23 cellular contexts compared by ENCODE assay signal in genomic region chr3:191324936-191325335, GRCh38. TPM values are rescaled to one million over a fixed set of nuclear protein-coding genes. Genes with fewer than 3 reads are reported as not detected.
A peak's percentile ranks its signal among the peaks of the same experiment; 100 is the strongest.
DNase-seq lines count a peak whose midpoint lies in the region; ATAC-seq and TF ChIP-seq lines count a peak whose summit lies in the region.
"Had no signal": no experiment of that assay in that cellular context is flagged by ENCODE, and none has a peak within 500 bp of the region (broad histone marks: within the 10 kb centered on the region; RNA-seq: fewer than 3 reads in every experiment).

No MANE protein-coding gene starts in this region.

- H3K4me3 Mint-ChIP-seq in HFFc6 = no peak overlapping the region
- H3K4me3 Mint-ChIP-seq: CD14-positive monocyte; CD4-positive, alpha-beta T cell; CD8-positive, alpha-beta memory T cell had no signal

- H3K27ac Mint-ChIP-seq in HFFc6 = 0 out of 2 replicates have a peak overlapping the region, but pooled peaks have one; percentile 16
- H3K27ac Mint-ChIP-seq: CD14-positive monocyte; CD4-positive, alpha-beta T cell; CD8-positive, alpha-beta memory T cell had no signal

- no peak for ATAC-seq in HG03045 (IDR thresholded peaks at IDR 0.05; ENCODE audit: unreplicated experiment)
- ATAC-seq: A549, GM12878, HCT116 had no signal

- H3K4me3 ChIP-seq in choroid plexus epithelial cell (ENCODE audit: low read depth, low read length) = no peak overlapping the region
- H3K4me3 ChIP-seq: A549; BLaER1 treated with 17β-estradiol and CSF1 and Interleukin-3, amounts not matched to agents 10 nM and 100 nM; GM12878; GM23248 had no signal

- TF ChIP-seq CTCF in HFFc6 (IDR thresholded peaks at IDR 0.05) = no peak
- TF ChIP-seq CTCF in choroid plexus epithelial cell (conservative IDR thresholded peaks at IDR 0.05; ENCODE audit: low read depth, low read length) = no peak

- peaks cover 41% of the 10 kb centered on the region for H3K4me1 Mint-ChIP-seq in HFFc6 (ENCODE audit: low read depth)

- H3K36me3 Mint-ChIP-seq in HFFc6 (ENCODE audit: low read depth) = peaks cover 2% of the 10 kb centered on the region; the same call in 1 of the 2 replicates
- H3K36me3 Mint-ChIP-seq: CD8-positive, alpha-beta memory T cell had no signal

- no peaks in the 10 kb centered on the region for H3K27me3 Mint-ChIP-seq in HFFc6 (ENCODE audit: insufficient read depth)

- H3K9me3 Mint-ChIP-seq in HFFc6 = no peaks in the 10 kb centered on the region
- H3K9me3 Mint-ChIP-seq: CD4-positive, alpha-beta T cell had no signal

- peak; percentile 34 for DNase-seq in ELR (ENCODE audit: low read depth)
- no peak for DNase-seq in HFFc6
- peak; percentile 35 for DNase-seq in choroid plexus epithelial cell (ENCODE audit: low read depth)
- DNase-seq in inferior parietal cortex (ENCODE audit: extremely low spot score) = no peak
- DNase-seq in activated naive CD4-positive, alpha-beta T cell (lab: John Stamatoyannopoulos, UW) = no peak
- DNase-seq: 8988T; ACHN; AML-193; BE2C; CD4-positive, alpha-beta T cell; CD8-positive, alpha-beta memory T cell; DMS 273 treated with DMSO at 0.1 percent for 48 hours; DND-41; GDM1; GM23248; H7 had no signal

RNA-seq across cellular contexts. Expression of gene CCDC50, which starts 4.3 kb away (rescaled TPM):
- 100 to 1,000 TPM in 5 of 6 experiments, 10 to 100 TPM in 1; 94.1 to 129 (median 121) TPM for total RNA-seq in HFFc6 (2021; fragmentation: NEBNext Ultra II Directional; extraction: Animal tissue kit (Norgen Biotek cat#: 25700))

RNA-seq across cellular contexts. Expression of gene UTS2B, which starts 5.4 kb away (rescaled TPM):
- 1 to 10 TPM in 3 of 6 experiments, under 1 TPM in 3; 0.73 to 1.8 (median 1.0) TPM for total RNA-seq in HFFc6 (2021; fragmentation: NEBNext Ultra II Directional; extraction: Animal tissue kit (Norgen Biotek cat#: 25700))
- total RNA-seq: CD4-positive, alpha-beta T cell; CD8-positive, alpha-beta memory T cell; H1 had no signal

Comparison
In these comparisons a context has a peak if more than half of its experiments do, and no peak if none do; other contexts are left out.
1. DNase-seq: peak in ELR (single experiment) and choroid plexus epithelial cell (single experiment); none in HFFc6 (single experiment), inferior parietal cortex (single experiment) and activated naive CD4-positive, alpha-beta T cell (0 of 4).